18 cellular contexts compared by ENCODE assay signal in the genomic region with DNA sequence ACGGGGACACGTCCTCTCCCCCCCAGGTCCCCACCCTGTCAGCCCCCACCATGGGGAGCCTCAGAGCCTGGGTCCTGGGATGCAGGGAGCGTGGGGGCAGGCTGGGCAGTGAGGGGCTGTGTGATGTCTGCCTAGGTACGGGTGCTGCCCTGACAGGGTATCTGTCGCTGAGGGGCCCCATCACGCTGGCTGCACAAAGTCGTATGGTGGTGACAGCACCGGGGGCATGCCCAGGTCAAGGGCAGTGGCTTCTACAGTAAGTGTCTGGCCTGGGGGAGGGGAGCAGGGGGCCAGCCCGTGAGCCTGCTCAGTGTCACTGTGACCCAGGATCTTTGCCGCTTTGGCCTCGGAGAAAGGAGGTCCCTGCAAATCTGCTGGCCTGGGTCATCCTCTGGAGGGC.
"Had no signal": no experiment of that assay in that cellular context is flagged by ENCODE, and none has a peak within 500 bp of the region (broad histone marks: within the 10 kb centered on the region; RNA-seq: fewer than 3 reads in every experiment).

No MANE protein-coding gene starts in this region.

- H3K4me3 ChIP-seq: heart left ventricle, left lung, lung, right atrium auricular region, sigmoid colon, skin epidermis, stomach, thoracic aorta, transverse colon had no signal

- H3K27me3 ChIP-seq: heart left ventricle, left lung, right atrium auricular region, sigmoid colon, stomach, transverse colon had no signal

- H3K27ac ChIP-seq: heart left ventricle, left lung, right atrium auricular region, sigmoid colon, skin epidermis, stomach, thoracic aorta, transverse colon had no signal

- DNase-seq: effector memory CD4-positive, alpha-beta T cell; left lung; mesenchymal stem cell; naive B cell; sigmoid colon; stimulated activated CD4-positive, alpha-beta T cell treated with anti-CD3 and anti-CD28 coated beads, Interleukin-12 subunit alpha, Interleukin-12 subunit beta, amount 100 ng/mL, for 4 hours; stimulated activated naive CD4-positive, alpha-beta T cell; stomach; transverse colon had no signal

- ATAC-seq: esophagus mucosa, heart left ventricle, left lung had no signal

- H3K4me1 ChIP-seq: heart left ventricle, left lung, right atrium auricular region, sigmoid colon, stomach, transverse colon had no signal

- FAIRE-seq: endometrium, frontal cortex, islet of Langerhans had no signal

- H3K36me3 ChIP-seq: left lung, right atrium auricular region, thoracic aorta, transverse colon had no signal

- H3K9me3 ChIP-seq: heart left ventricle, left lung, right atrium auricular region, sigmoid colon, stomach, thoracic aorta, transverse colon had no signal
